Comparison of ENCODE assay signal across 19 cellular contexts in the genomic region with DNA sequence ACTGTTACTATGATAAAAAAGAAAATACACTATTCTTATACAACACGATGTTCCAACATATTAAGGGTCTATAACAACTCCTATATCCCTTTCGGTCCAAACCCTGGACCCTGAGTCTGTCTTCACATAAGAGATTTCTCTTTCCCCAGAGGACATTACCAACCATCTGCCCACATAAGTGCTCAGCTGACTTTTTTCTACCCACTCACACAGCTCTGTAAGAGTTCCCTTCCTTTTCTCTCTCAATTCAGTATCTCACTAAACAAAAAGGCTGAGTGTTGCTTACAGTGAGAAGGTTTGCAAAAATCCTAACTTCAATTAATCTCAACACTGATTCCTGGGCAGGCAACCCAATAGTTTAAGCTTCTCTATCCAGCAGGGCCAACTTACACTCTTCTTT. TPM values are rescaled to one million over a fixed set of nuclear protein-coding genes. Genes with fewer than 3 reads are reported as not detected.
A peak's percentile ranks its signal among the peaks of the same experiment; 100 is the strongest.
DNase-seq lines count a peak whose midpoint lies in the region; ATAC-seq and TF ChIP-seq lines count a peak whose summit lies in the region.
"Had no signal": no experiment of that assay in that cellular context is flagged by ENCODE, and none has a peak within 500 bp of the region (broad histone marks: within the 10 kb centered on the region; RNA-seq: fewer than 3 reads in every experiment).

No MANE protein-coding gene starts in this region.

- no peaks in the 10 kb centered on the region for H3K27me3 ChIP-seq in Panc1 (ENCODE audit: control insufficient read depth, insufficient read depth, low read length)
- no peaks in the 10 kb centered on the region for H3K27me3 ChIP-seq in lower lobe of right lung (ENCODE audit: low read depth)
- H3K27me3 ChIP-seq in upper lobe of right lung = no peaks in the 10 kb centered on the region

- in situ Hi-C loops in Panc1 (cut with HindIII; ENCODE audit: low pct_unique_long_range_greater_than_20kb, low sequenced_read_pairs) = no loop called here

- H3K4me3 ChIP-seq in Panc1 (ENCODE audit: low read depth in 2 of 2, low read length in 2 of 2) (no peak overlapping the region), lower lobe of right lung (no peak overlapping the region), upper lobe of right lung (no peak overlapping the region)
- H3K4me3 ChIP-seq: K562 had no signal

- H3K4me1 ChIP-seq in Panc1 (ENCODE audit: control insufficient read depth, insufficient read depth, low read length) = peaks cover 31% of the 10 kb centered on the region
- peaks cover 34% of the 10 kb centered on the region for H3K4me1 ChIP-seq in lower lobe of right lung
- peaks cover 12% of the 10 kb centered on the region for H3K4me1 ChIP-seq in upper lobe of right lung

- no peaks in the 10 kb centered on the region for H3K9me3 ChIP-seq in Panc1 (ENCODE audit: control insufficient read depth, insufficient read depth, low read depth, low read length)
- H3K9me3 ChIP-seq in lower lobe of right lung = no peaks in the 10 kb centered on the region
- no peaks in the 10 kb centered on the region for H3K9me3 ChIP-seq in upper lobe of right lung

- ATAC-seq in Panc1 (no peak), lower lobe of right lung (peak; percentile 14 to 44), upper lobe of right lung (peak; percentile 69), HG02610 (IDR thresholded peaks at IDR 0.05; ENCODE audit: unreplicated experiment) (no peak)
- ATAC-seq: K562 had no signal

- POLR2A ChIA-PET in Panc1 (lab: Charles Lee) = no interaction called here

- CTCF ChIA-PET in Panc1 (lab: Charles Lee) = no interaction called here

- BruUV-seq in Panc1 (replicated peaks; lab: Mats Ljungman, UMichigan) = no TSS peak

- intact Hi-C loops in Panc1 (cut with micrococcal nuclease; ENCODE audit: unreplicated experiment) (no loop called here), lower lobe of right lung (cut with DNase I) (no loop called here), upper lobe of right lung (cut with DNase I) (no loop called here)

- H3K36me3 ChIP-seq in Panc1 (ENCODE audit: control insufficient read depth, insufficient read depth, low read length) (peaks cover 5% of the 10 kb centered on the region), lower lobe of right lung (peaks cover 5% of the 10 kb centered on the region), upper lobe of right lung (peaks cover 6% of the 10 kb centered on the region)

- DNase-seq in DMS 273 (lab: John Stamatoyannopoulos, UW; ENCODE audit: unreplicated experiment) (peak; percentile 70), Panc1 (ENCODE audit: low read depth, low spot score) (no peak), lower lobe of right lung (no peak), upper lobe of right lung (no peak), C1 segment of cervical spinal cord (lab: John Stamatoyannopoulos, UW) (no peak), inferior parietal cortex (ENCODE audit: extremely low spot score) (no peak)
- DNase-seq: ACHN, DMS153, GDM1, H9, NCI-H1105, NCI-H2081, NCI-H510A, NCI-H748 treated with DMSO at 0.1 percent for 48 hours, SIG-M5 had no signal

- H3K27ac ChIP-seq in Panc1 (ENCODE audit: low read length) (peak overlapping the region; percentile 44; the same call in 1 of the 2 replicates), lower lobe of right lung (no peak overlapping the region), upper lobe of right lung (no peak overlapping the region)
- H3K27ac ChIP-seq: C4-2B, RWPE1 had no signal

- TF ChIP-seq CTCF in Panc1 (IDR thresholded peaks at IDR 0.05) (no peak), lower lobe of right lung (IDR thresholded peaks at IDR 0.05) (no peak), upper lobe of right lung (IDR thresholded peaks at IDR 0.05) (no peak)

RNA-seq across cellular contexts. Expression of a gene that starts 30.5 kb away (rescaled TPM):
- total RNA-seq in Panc1 (2021; ENCODE audit: unreplicated experiment) = 446 TPM
- polyA plus RNA-seq in Panc1 (2012; ENCODE audit: insufficient read length) = 777 TPM
- total RNA-seq in lower lobe of right lung = 93.1 TPM
- 95.1 TPM for total RNA-seq in upper lobe of right lung

Comparison
In these comparisons a context has a peak if more than half of its experiments do, and no peak if none do; other contexts are left out.
1. ATAC-seq: peak in lower lobe of right lung (2 of 2) and upper lobe of right lung (single experiment); none in Panc1 (single experiment) and HG02610 (single experiment).